In the genomic region with DNA sequence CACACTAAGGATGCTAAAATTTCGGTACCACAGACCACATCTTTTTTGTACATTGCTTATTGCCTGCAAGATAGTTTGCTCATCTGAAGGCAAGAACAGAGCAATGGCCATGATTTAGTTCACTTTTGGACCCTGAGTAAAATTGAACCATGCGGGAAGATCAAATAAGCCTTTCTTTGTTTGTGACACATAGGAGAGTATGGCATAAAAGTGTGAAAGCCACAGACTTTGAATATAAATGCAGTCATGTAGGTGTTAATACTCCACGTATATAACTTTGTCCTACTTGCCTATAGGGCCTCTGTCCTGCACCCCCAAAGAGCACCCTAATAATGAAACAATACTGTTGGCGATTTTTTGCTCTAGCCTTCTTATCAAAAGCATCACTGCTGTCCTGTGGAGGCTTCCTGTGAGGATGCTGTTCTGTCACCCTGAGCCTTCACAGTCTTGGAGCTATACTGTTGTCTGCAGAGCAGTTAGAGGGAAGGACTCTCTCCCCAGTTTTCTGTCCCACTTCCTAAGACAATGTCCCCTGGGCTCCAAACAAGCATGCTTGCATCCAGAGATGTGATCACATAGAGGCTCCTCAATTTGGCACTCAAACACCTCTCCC, we compare ENCODE assay signal across 18 cellular contexts. TPM values are rescaled to one million over a fixed set of nuclear protein-coding genes. Genes with fewer than 3 reads are reported as not detected.
A peak's percentile ranks its signal among the peaks of the same experiment; 100 is the strongest.
DNase-seq lines count a peak whose midpoint lies in the region; ATAC-seq and TF ChIP-seq lines count a peak whose summit lies in the region.
"Had no signal": no experiment of that assay in that cellular context is flagged by ENCODE, and none has a peak within 500 bp of the region (broad histone marks: within the 10 kb centered on the region; RNA-seq: fewer than 3 reads in every experiment).

No MANE protein-coding gene starts in this region.

- intact Hi-C loops in activated naive CD4-positive, alpha-beta T cell treated with anti-CD3 and anti-CD28 coated beads for 36 hours (cut with micrococcal nuclease) = loop anchor here (1.0 to 2.0 kb wide), 3 partner anchors 8 to 267 kb away; partner anchors contain the start of gene MRPL1
- intact Hi-C loops in left ventricle myocardium inferior (cut with micrococcal nuclease) = loop anchor here (10.0 kb wide), 1 partner anchor 121 kb away; no protein-coding TSS in a partner anchor

- no peak for DNase-seq in activated naive CD4-positive, alpha-beta T cell treated with anti-CD3 and anti-CD28 coated beads for 36 hours
- no peak for DNase-seq in activated naive CD4-positive, alpha-beta T cell treated with Interleukin-2 at 50 U/mL for 16 hours
- no peak for DNase-seq in activated CD8-positive, alpha-beta T cell treated with anti-CD3 and anti-CD28 coated beads, Interleukin-2, amount 10 ng/mL, durations not matched to agents 7 days and 5 days
- no peak for DNase-seq in central memory CD8-positive, alpha-beta T cell (ENCODE audit: low spot score in 2 of 2)
- DNase-seq in left ventricle myocardium inferior = no peak
- no peak for DNase-seq in NCI-H128 (lab: John Stamatoyannopoulos, UW; ENCODE audit: unreplicated experiment)
- DNase-seq: CD4-positive, CD25-positive, alpha-beta regulatory T cell; DMS79; KBM-7; NCI-H1048; NCI-H345; NCI-H69; NK-92 treated with Interleukin-12 subunit alpha and Interleukin-12 subunit beta, amount 100 ng/mL, for 24 hours; PC-9 had no signal

- no peak for TF ChIP-seq CTCF in left ventricle myocardium inferior (IDR thresholded peaks at IDR 0.05; ENCODE audit: borderline replicate concordance)

- H3K27ac Mint-ChIP-seq in activated naive CD4-positive, alpha-beta T cell treated with anti-CD3 and anti-CD28 coated beads for 36 hours = peak overlapping the region; percentile 82
- H3K27ac Mint-ChIP-seq in activated CD8-positive, alpha-beta T cell treated with anti-CD3 and anti-CD28 coated beads, Interleukin-2, amount 10 ng/mL, durations not matched to agents 7 days and 5 days = no peak overlapping the region
- no peak overlapping the region for H3K27ac Mint-ChIP-seq in central memory CD8-positive, alpha-beta T cell (ENCODE audit: low read depth)
- H3K27ac Mint-ChIP-seq: CD4-positive, CD25-positive, alpha-beta regulatory T cell had no signal

- H3K27me3 Mint-ChIP-seq in activated naive CD4-positive, alpha-beta T cell treated with anti-CD3 and anti-CD28 coated beads for 36 hours (ENCODE audit: low read depth) = peaks cover 13% of the 10 kb centered on the region
- H3K27me3 Mint-ChIP-seq in activated CD8-positive, alpha-beta T cell treated with anti-CD3 and anti-CD28 coated beads, Interleukin-2, amount 10 ng/mL, durations not matched to agents 7 days and 5 days (ENCODE audit: low read depth) = peaks cover 5% of the 10 kb centered on the region
- no peaks in the 10 kb centered on the region for H3K27me3 Mint-ChIP-seq in central memory CD8-positive, alpha-beta T cell

- peaks cover 31% of the 10 kb centered on the region for H3K27me3 ChIP-seq in left ventricle myocardium inferior (ENCODE audit: low read depth)

- H3K4me3 ChIP-seq in left ventricle myocardium inferior = no peak overlapping the region
- H3K4me3 ChIP-seq: PC-9 had no signal

- H3K27ac ChIP-seq in left ventricle myocardium inferior (replicated peaks) = no peak overlapping the region
- H3K27ac ChIP-seq: PC-9 had no signal

- H3K9me3 ChIP-seq in left ventricle myocardium inferior (replicated peaks) = no peaks in the 10 kb centered on the region

- no peak overlapping the region for H3K4me3 Mint-ChIP-seq in activated naive CD4-positive, alpha-beta T cell treated with anti-CD3 and anti-CD28 coated beads for 36 hours
- no peak overlapping the region for H3K4me3 Mint-ChIP-seq in activated CD8-positive, alpha-beta T cell treated with anti-CD3 and anti-CD28 coated beads, Interleukin-2, amount 10 ng/mL, durations not matched to agents 7 days and 5 days
- peak overlapping the region; percentile 19 for H3K4me3 Mint-ChIP-seq in central memory CD8-positive, alpha-beta T cell
- H3K4me3 Mint-ChIP-seq: CD4-positive, CD25-positive, alpha-beta regulatory T cell had no signal

- H3K36me3 ChIP-seq in left ventricle myocardium inferior = no peaks in the 10 kb centered on the region

- POLR2A ChIA-PET in activated CD8-positive, alpha-beta T cell treated with anti-CD3 and anti-CD28 coated beads, Interleukin-2, amount 10 ng/mL, durations not matched to agents 7 days and 5 days (lab: Charles Lee) = no interaction called here

- CTCF ChIA-PET in activated naive CD4-positive, alpha-beta T cell treated with anti-CD3 and anti-CD28 coated beads for 36 hours (lab: Charles Lee) = interaction anchor here (0.6 to 13.2 kb wide), 6 partner anchors 9 to 127 kb away, joined by 4 to 253 read pairs (median 4); no protein-coding TSS in a partner anchor
- CTCF ChIA-PET in activated CD8-positive, alpha-beta T cell treated with anti-CD3 and anti-CD28 coated beads, Interleukin-2, amount 10 ng/mL, durations not matched to agents 7 days and 5 days (lab: Charles Lee) = interaction anchor here (1.0 to 3.0 kb wide), 3 partner anchors 8 to 130 kb away, joined by 3 to 8 read pairs (median 4); no protein-coding TSS in a partner anchor

- H3K9me3 Mint-ChIP-seq in activated naive CD4-positive, alpha-beta T cell treated with anti-CD3 and anti-CD28 coated beads for 36 hours = no peaks in the 10 kb centered on the region
- H3K9me3 Mint-ChIP-seq in activated CD8-positive, alpha-beta T cell treated with anti-CD3 and anti-CD28 coated beads, Interleukin-2, amount 10 ng/mL, durations not matched to agents 7 days and 5 days (ENCODE audit: insufficient read depth) = no peaks in the 10 kb centered on the region
- H3K9me3 Mint-ChIP-seq in central memory CD8-positive, alpha-beta T cell = no peaks in the 10 kb centered on the region

- no peaks in the 10 kb centered on the region for H3K36me3 Mint-ChIP-seq in activated naive CD4-positive, alpha-beta T cell treated with anti-CD3 and anti-CD28 coated beads for 36 hours (ENCODE audit: low read depth)
- H3K36me3 Mint-ChIP-seq in activated CD8-positive, alpha-beta T cell treated with anti-CD3 and anti-CD28 coated beads, Interleukin-2, amount 10 ng/mL, durations not matched to agents 7 days and 5 days (ENCODE audit: low read depth) = no peaks in the 10 kb centered on the region
- H3K36me3 Mint-ChIP-seq in central memory CD8-positive, alpha-beta T cell (ENCODE audit: insufficient read depth) = no peaks in the 10 kb centered on the region
- H3K36me3 Mint-ChIP-seq: CD4-positive, CD25-positive, alpha-beta regulatory T cell had no signal

- peaks cover 44% of the 10 kb centered on the region for H3K4me1 Mint-ChIP-seq in activated naive CD4-positive, alpha-beta T cell treated with anti-CD3 and anti-CD28 coated beads for 36 hours (ENCODE audit: low read depth)
- H3K4me1 Mint-ChIP-seq in activated CD8-positive, alpha-beta T cell treated with anti-CD3 and anti-CD28 coated beads, Interleukin-2, amount 10 ng/mL, durations not matched to agents 7 days and 5 days (ENCODE audit: low read depth) = peaks cover 28% of the 10 kb centered on the region
- peaks cover 28% of the 10 kb centered on the region for H3K4me1 Mint-ChIP-seq in central memory CD8-positive, alpha-beta T cell

- peak; percentile 43 for ATAC-seq in activated CD8-positive, alpha-beta T cell treated with anti-CD3 and anti-CD28 coated beads, Interleukin-2, amount 10 ng/mL, durations not matched to agents 7 days and 5 days
- ATAC-seq in central memory CD8-positive, alpha-beta T cell (replicated peaks; ENCODE audit: extremely low read depth, poor library complexity, severe bottlenecking) = peak; percentile 37
- ATAC-seq in HG03354 (IDR thresholded peaks at IDR 0.05; ENCODE audit: poor library complexity, severe bottlenecking, unreplicated experiment) = no peak

- peaks cover 6% of the 10 kb centered on the region for H3K4me1 ChIP-seq in left ventricle myocardium inferior

RNA-seq across cellular contexts. Expression of gene CXCL13, which starts 10.2 kb away (rescaled TPM):
- under 1 TPM; 0.44 to 0.62 TPM for total RNA-seq in activated naive CD4-positive, alpha-beta T cell treated with anti-CD3 and anti-CD28 coated beads for 36 hours
- not detected for total RNA-seq in activated CD8-positive, alpha-beta T cell treated with anti-CD3 and anti-CD28 coated beads, Interleukin-2, amount 10 ng/mL, durations not matched to agents 7 days and 5 days
- not detected for total RNA-seq in left ventricle myocardium inferior
- total RNA-seq: CD4-positive, CD25-positive, alpha-beta regulatory T cell; G401; H1; M059J; PC-9 had no signal
